ENCODE assay signal across 8 cellular contexts in genomic region chr2:234292205-234292954, GRCh38.
DNase-seq lines count a peak whose midpoint lies in the region; ATAC-seq, FAIRE-seq and TF ChIP-seq lines count a peak whose summit lies in the region.

No MANE protein-coding gene starts in this region.

- POLR2A ChIA-PET in activated CD8-positive, alpha-beta T cell treated with anti-CD3 and anti-CD28 coated beads, Interleukin-2, amount 10 ng/mL, durations not matched to agents 7 days and 5 days (lab: Charles Lee): interaction anchor here (0.6 to 8.8 kb wide), 19 partner anchors 10 to 438 kb away, joined by 3 to 189 read pairs (median 8); partner anchors contain the start of genes ARL4C and HJURP

- ATAC-seq in GM21529 (IDR thresholded peaks at IDR 0.05; ENCODE audit: unreplicated experiment) (peak; percentile 70), memory B cell (ENCODE audit: low read depth) (peak; percentile 60)
- peak; percentile 72 for ATAC-seq in activated CD8-positive, alpha-beta T cell treated with anti-CD3 and anti-CD28 coated beads, Interleukin-2, amount 10 ng/mL, durations not matched to agents 7 days and 5 days

- H3K9me3 ChIP-seq in MM.1S (replicated peaks; ENCODE audit: insufficient read depth, low read length): no peaks in the 10 kb centered on the region

- no peaks in the 10 kb centered on the region for H4K20me1 ChIP-seq in MM.1S (ENCODE audit: insufficient read depth, low read length)

- H3K4me1 ChIP-seq in MM.1S (ENCODE audit: low read length): peaks cover 61% of the 10 kb centered on the region

- peaks cover 90% of the 10 kb centered on the region for H3K4me1 Mint-ChIP-seq in activated CD8-positive, alpha-beta T cell treated with anti-CD3 and anti-CD28 coated beads, Interleukin-2, amount 10 ng/mL, durations not matched to agents 7 days and 5 days (ENCODE audit: low read depth)
- H3K4me1 Mint-ChIP-seq in memory B cell: peaks cover 38% of the 10 kb centered on the region

- H3K36me3 Mint-ChIP-seq in activated CD8-positive, alpha-beta T cell treated with anti-CD3 and anti-CD28 coated beads, Interleukin-2, amount 10 ng/mL, durations not matched to agents 7 days and 5 days (ENCODE audit: low read depth): peaks cover 16% of the 10 kb centered on the region
- peaks cover 2% of the 10 kb centered on the region for H3K36me3 Mint-ChIP-seq in memory B cell

- peak overlapping the region; percentile 84 for H2AFZ ChIP-seq in MM.1S (ENCODE audit: low read length)

- no peaks in the 10 kb centered on the region for H3K27me3 Mint-ChIP-seq in activated CD8-positive, alpha-beta T cell treated with anti-CD3 and anti-CD28 coated beads, Interleukin-2, amount 10 ng/mL, durations not matched to agents 7 days and 5 days (ENCODE audit: low read depth)
- H3K27me3 Mint-ChIP-seq in memory B cell: peaks cover 9% of the 10 kb centered on the region

- no peak; the same call in none of the 2 replicates for TF ChIP-seq CTCF in MM.1S (IDR thresholded peaks at IDR 0.05; ENCODE audit: low read length)

- peak overlapping the region; percentile 64 for H3K4me3 Mint-ChIP-seq in activated CD8-positive, alpha-beta T cell treated with anti-CD3 and anti-CD28 coated beads, Interleukin-2, amount 10 ng/mL, durations not matched to agents 7 days and 5 days
- peak overlapping the region; percentile 16 for H3K4me3 Mint-ChIP-seq in memory B cell

- H3K9me2 ChIP-seq in MM.1S (replicated peaks; ENCODE audit: insufficient read depth, low read length): no peaks in the 10 kb centered on the region

- no peaks in the 10 kb centered on the region for H3K79me2 ChIP-seq in MM.1S (ENCODE audit: low read length)

- DNase-seq in Daoy (ENCODE audit: low read depth): peak; percentile 78
- DNase-seq in MM.1S: peak; percentile 85
- peak; percentile 88 for DNase-seq in activated CD8-positive, alpha-beta T cell treated with anti-CD3 and anti-CD28 coated beads, Interleukin-2, amount 10 ng/mL, durations not matched to agents 7 days and 5 days
- DNase-seq in memory B cell (ENCODE audit: low spot score in 2 of 2): peak in 1 of 2 donors; percentile 37
- no peak for DNase-seq in NCI-H2081 treated with DMSO at 0.1 percent for 48 hours (lab: John Stamatoyannopoulos, UW)
- no peak for DNase-seq in putamen (ENCODE audit: low spot score)
- DNase-seq in frontal cortex (ENCODE audit: low spot score in 2 of 2): no peak

- H3K4me3 ChIP-seq in MM.1S (ENCODE audit: low read length): peak overlapping the region; percentile 39

- H3K4me2 ChIP-seq in MM.1S (ENCODE audit: low read depth, low read length): peak overlapping the region; percentile 77

- no peaks in the 10 kb centered on the region for H3K27me3 ChIP-seq in MM.1S (replicated peaks; ENCODE audit: insufficient read depth, low read length)

- FAIRE-seq in frontal cortex (lab: Jason Lieb, UNC): no peak

- H3K9me3 Mint-ChIP-seq in activated CD8-positive, alpha-beta T cell treated with anti-CD3 and anti-CD28 coated beads, Interleukin-2, amount 10 ng/mL, durations not matched to agents 7 days and 5 days (ENCODE audit: insufficient read depth): no peaks in the 10 kb centered on the region
- peaks cover 3% of the 10 kb centered on the region for H3K9me3 Mint-ChIP-seq in memory B cell

- H3K27ac Mint-ChIP-seq in activated CD8-positive, alpha-beta T cell treated with anti-CD3 and anti-CD28 coated beads, Interleukin-2, amount 10 ng/mL, durations not matched to agents 7 days and 5 days: peak overlapping the region; percentile 97
- H3K27ac Mint-ChIP-seq in memory B cell: peak overlapping the region; percentile 93

- no peaks in the 10 kb centered on the region for H3K36me3 ChIP-seq in MM.1S (replicated peaks; ENCODE audit: insufficient read depth, low read length)

- peak overlapping the region; percentile 68 for H3K9ac ChIP-seq in MM.1S (ENCODE audit: low read length)

- CTCF ChIA-PET in activated CD8-positive, alpha-beta T cell treated with anti-CD3 and anti-CD28 coated beads, Interleukin-2, amount 10 ng/mL, durations not matched to agents 7 days and 5 days (lab: Charles Lee): interaction anchor here (0.8 to 6.1 kb wide), 19 partner anchors 16 to 208 kb away, joined by 3 to 49 read pairs (median 7); partner anchors contain the start of gene ARL4C

- H3F3A ChIP-seq in MM.1S (ENCODE audit: insufficient read depth, low read length): peaks cover 36% of the 10 kb centered on the region

- peak overlapping the region; percentile 99 for H3K27ac ChIP-seq in MM.1S (ENCODE audit: low read length)

Comparison
In these comparisons a context has a peak if more than half of its experiments do, and no peak if none do; other contexts are left out.
1. DNase-seq: peak in Daoy (single experiment), MM.1S (single experiment) and activated CD8-positive, alpha-beta T cell treated with anti-CD3 and anti-CD28 coated beads, Interleukin-2, amount 10 ng/mL, durations not matched to agents 7 days and 5 days (single experiment); none in NCI-H2081 treated with DMSO at 0.1 percent for 48 hours (single experiment), putamen (single experiment) and frontal cortex (0 of 2).
2. Peak in every context shown above with its lines, with median percentiles within 50 percentile points of each other: ATAC-seq.